In genomic region chr14:49893309-49894213, GRCh38 we compare ENCODE assay signal across 8 cellular contexts. TPM values are rescaled to one million over a fixed set of nuclear protein-coding genes. Genes with fewer than 3 reads are reported as not detected.
A peak's percentile ranks its signal among the peaks of the same experiment; 100 is the strongest.
DNase-seq lines count a peak whose midpoint lies in the region; ATAC-seq and TF ChIP-seq lines count a peak whose summit lies in the region.

No MANE protein-coding gene starts in this region.

- H3K4me3 ChIP-seq in HFF-Myc (replicated peaks; ENCODE audit: low read depth, low read length) (peak overlapping the region; percentile 89), epithelial cell of esophagus (ENCODE audit: low read length) (peak overlapping the region; percentile 91)

- DNase-seq in HFF-Myc (ENCODE audit: extremely low read depth, low read depth), result no peak
- DNase-seq in NCI-H1092 (lab: John Stamatoyannopoulos, UW), result peak; percentile 51
- DNase-seq in activated CD8-positive, alpha-beta memory T cell treated with anti-CD3 and anti-CD28 coated beads, Interleukin-2, amount 50 U/mL, for 1 hour (ENCODE audit: extremely low read depth), result peak; percentile 38
- DNase-seq in epithelial cell of esophagus (ENCODE audit: low read depth), result peak; percentile 52
- peak; percentile 83 for DNase-seq in naive B cell
- peak; percentile 82 for DNase-seq in stimulated activated naive CD4-positive, alpha-beta T cell treated with Interleukin-2 at 50 U/mL for 16 hours (lab: John Stamatoyannopoulos, UW)
- no peak for DNase-seq in superior temporal gyrus (ENCODE audit: extremely low spot score)

- TF ChIP-seq CTCF in HFF-Myc (IDR thresholded peaks at IDR 0.05; ENCODE audit: low read depth, low read length, missing control alignments) (no peak), epithelial cell of esophagus (IDR thresholded peaks at IDR 0.05; ENCODE audit: insufficient read depth, low read depth, low read length, missing control alignments) (no peak)

- H3K27ac Mint-ChIP-seq in naive B cell, result peak overlapping the region; percentile 97 to 100 (median 100)

- ATAC-seq in GM18505 (IDR thresholded peaks at IDR 0.05; ENCODE audit: unreplicated experiment) (peak; percentile 46), naive B cell (ENCODE audit: low read depth in 2 of 2) (peak; percentile 64 to 66)

- no peaks in the 10 kb centered on the region for H3K9me3 Mint-ChIP-seq in naive B cell

- H3K4me3 Mint-ChIP-seq in naive B cell, result peak overlapping the region; percentile 87 to 100 (median 98)

- peak; percentile 17 for TF ChIP-seq POLR2A in GM18505 (IDR thresholded peaks at IDR 0.05; ENCODE audit: borderline replicate concordance, extremely low read depth, insufficient read depth, insufficient read length)

- peaks cover 20 to 29% of the 10 kb centered on the region in 2 donors for H3K36me3 Mint-ChIP-seq in naive B cell

- H3K27me3 Mint-ChIP-seq in naive B cell, result no peaks in the 10 kb centered on the region

- peaks cover 41 to 51% (median 46%) of the 10 kb centered on the region in 3 donors for H3K4me1 Mint-ChIP-seq in naive B cell

RNA-seq across cellular contexts. Expression of gene ARF6, which starts 0.7 kb away (rescaled TPM):
- polyA plus RNA-seq in naive B cell (ENCODE audit: low read depth in 6 of 6), result 100 to 1,000 TPM; 161 to 190 (median 184) TPM

RNA-seq across cellular contexts. Expression of gene NEMF, which starts 41.0 kb away (rescaled TPM):
- 10 to 100 TPM; 42.8 to 80.8 (median 50.0) TPM for polyA plus RNA-seq in naive B cell (ENCODE audit: low read depth in 6 of 6)

Comparison
In these comparisons a context has a peak if more than half of its experiments do, and no peak if none do; other contexts are left out.
1. DNase-seq: peak in NCI-H1092 (single experiment), activated CD8-positive, alpha-beta memory T cell treated with anti-CD3 and anti-CD28 coated beads, Interleukin-2, amount 50 U/mL, for 1 hour (single experiment), epithelial cell of esophagus (single experiment), naive B cell (single experiment) and stimulated activated naive CD4-positive, alpha-beta T cell treated with Interleukin-2 at 50 U/mL for 16 hours (single experiment); none in HFF-Myc (single experiment) and superior temporal gyrus (single experiment).